17 cellular contexts compared by ENCODE assay signal in the genomic region with DNA sequence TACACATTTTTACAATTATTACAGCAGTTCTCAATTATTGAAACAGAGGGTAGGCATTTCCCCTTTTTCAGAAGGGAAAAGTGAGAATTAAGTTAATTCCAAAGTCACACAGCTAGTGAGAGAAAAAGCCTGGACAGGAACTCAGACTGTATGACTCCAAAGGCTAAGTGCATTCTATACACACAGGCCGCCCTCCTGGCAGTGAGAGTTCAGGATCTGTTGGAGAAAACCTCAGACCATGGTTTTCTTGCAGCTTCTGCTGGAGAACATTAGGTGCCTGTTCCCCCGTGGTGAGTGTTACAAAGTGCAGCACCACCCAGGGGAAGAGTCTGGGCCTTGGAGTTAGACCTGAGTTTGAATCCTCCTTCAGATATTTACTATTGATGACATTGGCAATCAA.
DNase-seq lines count a peak whose midpoint lies in the region; TF ChIP-seq lines count a peak whose summit lies in the region.
"Had no signal": no experiment of that assay in that cellular context is flagged by ENCODE, and none has a peak within 500 bp of the region (broad histone marks: within the 10 kb centered on the region; RNA-seq: fewer than 3 reads in every experiment).

No MANE protein-coding gene starts in this region.

- H3K4me2 ChIP-seq in BLaER1, result 0 out of 2 replicates have a peak overlapping the region, but pooled peaks have one; percentile 6
- H3K4me2 ChIP-seq: A549, KMS-11 had no signal

- H3K36me3 ChIP-seq in BLaER1 (no peaks in the 10 kb centered on the region), mesodermal cell (ENCODE audit: control insufficient read depth, insufficient read depth, low read length) (no peaks in the 10 kb centered on the region)

- no peaks in the 10 kb centered on the region for H3K27me3 ChIP-seq in BLaER1

- no peak overlapping the region for H3K9ac ChIP-seq in BLaER1
- H3K9ac ChIP-seq: KMS-11 had no signal

- DNase-seq in HT-29 (ENCODE audit: low spot score) (peak; percentile 22), GOT3 (lab: John Stamatoyannopoulos, UW) (no peak), LoVo (ENCODE audit: low spot score) (no peak), H4 (ENCODE audit: low spot score) (no peak)
- DNase-seq in activated CD4-positive, alpha-beta T cell treated with anti-CD3 and anti-CD28 coated beads, Interleukin-2, amount 50 U/mL, for 4 hours, result no peak
- DNase-seq: CD8-positive, alpha-beta T cell; DMS79; NCI-H1417 treated with DMSO at 0.1 percent for 48 hours; NCI-H187 treated with DMSO at 0.1 percent for 48 hours; NCI-H226; NCI-H524; NCI-H82 had no signal

- H3K27ac Mint-ChIP-seq in brain, result peak overlapping the region in 3 of 5 experiments; percentile 13 to 59 (median 33)
- H3K27ac Mint-ChIP-seq: CD8-positive, alpha-beta T cell had no signal

- peaks cover 30% of the 10 kb centered on the region for H3K36me3 Mint-ChIP-seq in brain
- H3K36me3 Mint-ChIP-seq: CD8-positive, alpha-beta T cell had no signal

- 72 to 100% methylated on average over 2 of the region's 2 CpGs for WGBS in mesodermal cell (ENCODE audit: insufficient coverage in 2 of 2), 2 experiments

- peaks cover 0 to 3% (median 0%) of the 10 kb centered on the region in 5 experiments for H3K9me3 Mint-ChIP-seq in brain

- H3K27ac ChIP-seq in BLaER1 (no peak overlapping the region), mesodermal cell (ENCODE audit: low read depth, low read length, severe bottlenecking) (peak overlapping the region; percentile 3)
- H3K27ac ChIP-seq: KMS-11 had no signal

- no peaks in the 10 kb centered on the region for H3K27me3 Mint-ChIP-seq in brain

- no peak for TF ChIP-seq CTCF in brain (conservative IDR thresholded peaks at IDR 0.05)

- peaks cover 24% of the 10 kb centered on the region for H3K4me1 Mint-ChIP-seq in brain

- H3K4me1 ChIP-seq in BLaER1 (peaks cover 10% of the 10 kb centered on the region; the same call in 1 of the 2 replicates), mesodermal cell (ENCODE audit: control insufficient read depth, insufficient read depth, low read length, poor library complexity, severe bottlenecking) (peaks cover 12% of the 10 kb centered on the region)

- H3K4me3 ChIP-seq in BLaER1, result no peak overlapping the region
- H3K4me3 ChIP-seq in mesodermal cell (ENCODE audit: extremely low read depth, insufficient read depth, low read length, poor library complexity, severe bottlenecking), result no peak overlapping the region
- H3K4me3 ChIP-seq: A549 had no signal

- H4K20me1 ChIP-seq in BLaER1, result no peaks in the 10 kb centered on the region

- H3K4me3 Mint-ChIP-seq in brain, result no peak overlapping the region
- H3K4me3 Mint-ChIP-seq: CD8-positive, alpha-beta T cell had no signal

- H3K9me3 ChIP-seq in BLaER1, result no peaks in the 10 kb centered on the region
- no peaks in the 10 kb centered on the region for H3K9me3 ChIP-seq in mesodermal cell (ENCODE audit: control insufficient read depth, low read length)
- H3K9me3 ChIP-seq: A549 had no signal
